In the genomic region with DNA sequence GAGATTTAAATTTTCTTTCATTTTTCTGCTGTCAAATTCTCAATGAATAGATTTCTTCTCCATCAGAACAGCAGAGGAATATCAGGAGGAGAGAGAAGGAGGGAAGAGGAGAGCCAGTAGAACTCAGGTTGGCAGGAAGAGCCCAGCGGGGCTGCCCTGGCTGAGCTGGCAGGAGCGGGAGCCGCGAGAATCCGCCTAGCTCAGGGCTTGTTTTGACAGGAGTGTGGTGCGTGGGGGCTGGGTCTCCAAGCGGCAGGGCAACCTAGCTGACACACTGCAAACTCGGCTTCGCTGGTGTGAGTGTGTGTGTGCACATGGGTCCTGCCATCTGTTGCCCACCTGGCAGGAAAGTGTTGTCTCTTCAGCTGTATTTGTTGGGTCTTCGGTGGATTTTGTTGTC, we compare ENCODE assay signal across 1 cellular context.
TF ChIP-seq lines count a peak whose summit lies in the region.

No MANE protein-coding gene starts in this region.

TF ChIP-seq in HepG2, 621 proteins besides CTCF, POLR2A, EP300 and RAD21 (continues in another document):
- TF ChIP-seq BRD4 (CRISPR knock-in tag; IDR thresholded peaks at IDR 0.05) = no peak
- 0 out of 2 replicates have a peak, but pooled peaks have one; percentile 30 for TF ChIP-seq RXRA (CRISPR knock-in tag; IDR thresholded peaks at IDR 0.05)
- TF ChIP-seq, protein P1, sequence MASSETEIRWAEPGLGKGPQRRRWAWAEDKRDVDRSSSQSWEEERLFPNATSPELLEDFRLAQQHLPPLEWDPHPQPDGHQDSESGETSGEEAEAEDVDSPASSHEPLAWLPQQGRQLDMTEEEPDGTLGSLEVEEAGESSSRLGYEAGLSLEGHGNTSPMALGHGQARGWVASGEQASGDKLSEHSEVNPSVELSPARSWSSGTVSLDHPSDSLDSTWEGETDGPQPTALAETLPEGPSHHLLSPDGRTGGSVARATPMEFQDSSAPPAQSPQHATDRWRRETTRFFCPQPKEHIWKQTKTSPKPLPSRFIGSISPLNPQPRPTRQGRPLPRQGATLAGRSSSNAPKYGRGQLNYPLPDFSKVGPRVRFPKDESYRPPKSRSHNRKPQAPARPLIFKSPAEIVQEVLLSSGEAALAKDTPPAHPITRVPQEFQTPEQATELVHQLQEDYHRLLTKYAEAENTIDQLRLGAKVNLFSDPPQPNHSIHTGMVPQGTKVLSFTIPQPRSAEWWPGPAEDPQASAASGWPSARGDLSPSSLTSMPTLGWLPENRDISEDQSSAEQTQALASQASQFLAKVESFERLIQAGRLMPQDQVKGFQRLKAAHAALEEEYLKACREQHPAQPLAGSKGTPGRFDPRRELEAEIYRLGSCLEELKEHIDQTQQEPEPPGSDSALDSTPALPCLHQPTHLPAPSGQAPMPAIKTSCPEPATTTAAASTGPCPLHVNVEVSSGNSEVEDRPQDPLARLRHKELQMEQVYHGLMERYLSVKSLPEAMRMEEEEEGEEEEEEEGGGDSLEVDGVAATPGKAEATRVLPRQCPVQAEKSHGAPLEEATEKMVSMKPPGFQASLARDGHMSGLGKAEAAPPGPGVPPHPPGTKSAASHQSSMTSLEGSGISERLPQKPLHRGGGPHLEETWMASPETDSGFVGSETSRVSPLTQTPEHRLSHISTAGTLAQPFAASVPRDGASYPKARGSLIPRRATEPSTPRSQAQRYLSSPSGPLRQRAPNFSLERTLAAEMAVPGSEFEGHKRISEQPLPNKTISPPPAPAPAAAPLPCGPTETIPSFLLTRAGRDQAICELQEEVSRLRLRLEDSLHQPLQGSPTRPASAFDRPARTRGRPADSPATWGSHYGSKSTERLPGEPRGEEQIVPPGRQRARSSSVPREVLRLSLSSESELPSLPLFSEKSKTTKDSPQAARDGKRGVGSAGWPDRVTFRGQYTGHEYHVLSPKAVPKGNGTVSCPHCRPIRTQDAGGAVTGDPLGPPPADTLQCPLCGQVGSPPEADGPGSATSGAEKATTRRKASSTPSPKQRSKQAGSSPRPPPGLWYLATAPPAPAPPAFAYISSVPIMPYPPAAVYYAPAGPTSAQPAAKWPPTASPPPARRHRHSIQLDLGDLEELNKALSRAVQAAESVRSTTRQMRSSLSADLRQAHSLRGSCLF (CRISPR knock-in tag; IDR thresholded peaks at IDR 0.05; ENCODE audit: borderline replicate concordance) = no peak
- TF ChIP-seq ZMYM3 (CRISPR knock-in tag; IDR thresholded peaks at IDR 0.05) = no peak
- TF ChIP-seq SOX6 (IDR thresholded peaks at IDR 0.05) = no peak
- no peak for TF ChIP-seq SOX6 (CRISPR knock-in tag; IDR thresholded peaks at IDR 0.05)
- no peak for TF ChIP-seq ZNF275 (CRISPR knock-in tag; IDR thresholded peaks at IDR 0.05; ENCODE audit: borderline replicate concordance)
- TF ChIP-seq, protein P2, sequence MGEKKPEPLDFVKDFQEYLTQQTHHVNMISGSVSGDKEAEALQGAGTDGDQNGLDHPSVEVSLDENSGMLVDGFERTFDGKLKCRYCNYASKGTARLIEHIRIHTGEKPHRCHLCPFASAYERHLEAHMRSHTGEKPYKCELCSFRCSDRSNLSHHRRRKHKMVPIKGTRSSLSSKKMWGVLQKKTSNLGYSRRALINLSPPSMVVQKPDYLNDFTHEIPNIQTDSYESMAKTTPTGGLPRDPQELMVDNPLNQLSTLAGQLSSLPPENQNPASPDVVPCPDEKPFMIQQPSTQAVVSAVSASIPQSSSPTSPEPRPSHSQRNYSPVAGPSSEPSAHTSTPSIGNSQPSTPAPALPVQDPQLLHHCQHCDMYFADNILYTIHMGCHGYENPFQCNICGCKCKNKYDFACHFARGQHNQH (CRISPR knock-in tag; IDR thresholded peaks at IDR 0.05) = no peak
- TF ChIP-seq ZNF776 (CRISPR knock-in tag; IDR thresholded peaks at IDR 0.05) = no peak
- TF ChIP-seq ZNF891 (CRISPR knock-in tag; IDR thresholded peaks at IDR 0.05) = no peak
- 0 out of 2 replicates have a peak, but pooled peaks have one; percentile 55 for TF ChIP-seq HNRNPL (IDR thresholded peaks at IDR 0.05; ENCODE audit: low read depth, low read length)
- TF ChIP-seq ZNF44 (CRISPR knock-in tag; IDR thresholded peaks at IDR 0.05) = no peak
- peak; percentile 12; the same call in 1 of the 2 replicates for TF ChIP-seq ZNF768 (CRISPR knock-in tag; IDR thresholded peaks at IDR 0.05)
- TF ChIP-seq ARNT2 (CRISPR knock-in tag; IDR thresholded peaks at IDR 0.05; ENCODE audit: low read depth) = no peak
- TF ChIP-seq, protein P3, sequence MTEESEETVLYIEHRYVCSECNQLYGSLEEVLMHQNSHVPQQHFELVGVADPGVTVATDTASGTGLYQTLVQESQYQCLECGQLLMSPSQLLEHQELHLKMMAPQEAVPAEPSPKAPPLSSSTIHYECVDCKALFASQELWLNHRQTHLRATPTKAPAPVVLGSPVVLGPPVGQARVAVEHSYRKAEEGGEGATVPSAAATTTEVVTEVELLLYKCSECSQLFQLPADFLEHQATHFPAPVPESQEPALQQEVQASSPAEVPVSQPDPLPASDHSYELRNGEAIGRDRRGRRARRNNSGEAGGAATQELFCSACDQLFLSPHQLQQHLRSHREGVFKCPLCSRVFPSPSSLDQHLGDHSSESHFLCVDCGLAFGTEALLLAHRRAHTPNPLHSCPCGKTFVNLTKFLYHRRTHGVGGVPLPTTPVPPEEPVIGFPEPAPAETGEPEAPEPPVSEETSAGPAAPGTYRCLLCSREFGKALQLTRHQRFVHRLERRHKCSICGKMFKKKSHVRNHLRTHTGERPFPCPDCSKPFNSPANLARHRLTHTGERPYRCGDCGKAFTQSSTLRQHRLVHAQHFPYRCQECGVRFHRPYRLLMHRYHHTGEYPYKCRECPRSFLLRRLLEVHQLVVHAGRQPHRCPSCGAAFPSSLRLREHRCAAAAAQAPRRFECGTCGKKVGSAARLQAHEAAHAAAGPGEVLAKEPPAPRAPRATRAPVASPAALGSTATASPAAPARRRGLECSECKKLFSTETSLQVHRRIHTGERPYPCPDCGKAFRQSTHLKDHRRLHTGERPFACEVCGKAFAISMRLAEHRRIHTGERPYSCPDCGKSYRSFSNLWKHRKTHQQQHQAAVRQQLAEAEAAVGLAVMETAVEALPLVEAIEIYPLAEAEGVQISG (CRISPR knock-in tag; IDR thresholded peaks at IDR 0.05) = no peak
- no peak for TF ChIP-seq ZNF674 (CRISPR knock-in tag; IDR thresholded peaks at IDR 0.05; ENCODE audit: low read depth)
- TF ChIP-seq ZNF564 (CRISPR knock-in tag; IDR thresholded peaks at IDR 0.05) = no peak
- TF ChIP-seq, protein P4, sequence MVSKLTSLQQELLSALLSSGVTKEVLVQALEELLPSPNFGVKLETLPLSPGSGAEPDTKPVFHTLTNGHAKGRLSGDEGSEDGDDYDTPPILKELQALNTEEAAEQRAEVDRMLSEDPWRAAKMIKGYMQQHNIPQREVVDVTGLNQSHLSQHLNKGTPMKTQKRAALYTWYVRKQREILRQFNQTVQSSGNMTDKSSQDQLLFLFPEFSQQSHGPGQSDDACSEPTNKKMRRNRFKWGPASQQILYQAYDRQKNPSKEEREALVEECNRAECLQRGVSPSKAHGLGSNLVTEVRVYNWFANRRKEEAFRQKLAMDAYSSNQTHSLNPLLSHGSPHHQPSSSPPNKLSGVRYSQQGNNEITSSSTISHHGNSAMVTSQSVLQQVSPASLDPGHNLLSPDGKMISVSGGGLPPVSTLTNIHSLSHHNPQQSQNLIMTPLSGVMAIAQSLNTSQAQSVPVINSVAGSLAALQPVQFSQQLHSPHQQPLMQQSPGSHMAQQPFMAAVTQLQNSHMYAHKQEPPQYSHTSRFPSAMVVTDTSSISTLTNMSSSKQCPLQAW (CRISPR knock-in tag; IDR thresholded peaks at IDR 0.05) = no peak
- no peak for TF ChIP-seq ERF (CRISPR knock-in tag; IDR thresholded peaks at IDR 0.05)
- TF ChIP-seq ELF1 (CRISPR knock-in tag; IDR thresholded peaks at IDR 0.05) = no peak
- no peak for TF ChIP-seq ARNT (IDR thresholded peaks at IDR 0.05)
- TF ChIP-seq NFRKB (IDR thresholded peaks at IDR 0.05) = no peak
- TF ChIP-seq ZNF484 (CRISPR knock-in tag; IDR thresholded peaks at IDR 0.05; ENCODE audit: borderline replicate concordance, low read depth) = no peak
- TF ChIP-seq, protein P5, sequence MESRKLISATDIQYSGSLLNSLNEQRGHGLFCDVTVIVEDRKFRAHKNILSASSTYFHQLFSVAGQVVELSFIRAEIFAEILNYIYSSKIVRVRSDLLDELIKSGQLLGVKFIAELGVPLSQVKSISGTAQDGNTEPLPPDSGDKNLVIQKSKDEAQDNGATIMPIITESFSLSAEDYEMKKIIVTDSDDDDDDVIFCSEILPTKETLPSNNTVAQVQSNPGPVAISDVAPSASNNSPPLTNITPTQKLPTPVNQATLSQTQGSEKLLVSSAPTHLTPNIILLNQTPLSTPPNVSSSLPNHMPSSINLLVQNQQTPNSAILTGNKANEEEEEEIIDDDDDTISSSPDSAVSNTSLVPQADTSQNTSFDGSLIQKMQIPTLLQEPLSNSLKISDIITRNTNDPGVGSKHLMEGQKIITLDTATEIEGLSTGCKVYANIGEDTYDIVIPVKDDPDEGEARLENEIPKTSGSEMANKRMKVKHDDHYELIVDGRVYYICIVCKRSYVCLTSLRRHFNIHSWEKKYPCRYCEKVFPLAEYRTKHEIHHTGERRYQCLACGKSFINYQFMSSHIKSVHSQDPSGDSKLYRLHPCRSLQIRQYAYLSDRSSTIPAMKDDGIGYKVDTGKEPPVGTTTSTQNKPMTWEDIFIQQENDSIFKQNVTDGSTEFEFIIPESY (CRISPR knock-in tag; IDR thresholded peaks at IDR 0.05) = peak; percentile 78
- TF ChIP-seq ZFYVE20 (CRISPR knock-in tag; IDR thresholded peaks at IDR 0.05; ENCODE audit: borderline replicate concordance, low read depth) = no peak
- no peak for TF ChIP-seq DZIP1 (CRISPR knock-in tag; IDR thresholded peaks at IDR 0.05)
- no peak for TF ChIP-seq HCFC1 (IDR thresholded peaks at IDR 0.05; ENCODE audit: low read depth, low read length)
- TF ChIP-seq KAT7 (CRISPR knock-in tag; IDR thresholded peaks at IDR 0.05; ENCODE audit: borderline replicate concordance) = no peak
- TF ChIP-seq, protein P6, sequence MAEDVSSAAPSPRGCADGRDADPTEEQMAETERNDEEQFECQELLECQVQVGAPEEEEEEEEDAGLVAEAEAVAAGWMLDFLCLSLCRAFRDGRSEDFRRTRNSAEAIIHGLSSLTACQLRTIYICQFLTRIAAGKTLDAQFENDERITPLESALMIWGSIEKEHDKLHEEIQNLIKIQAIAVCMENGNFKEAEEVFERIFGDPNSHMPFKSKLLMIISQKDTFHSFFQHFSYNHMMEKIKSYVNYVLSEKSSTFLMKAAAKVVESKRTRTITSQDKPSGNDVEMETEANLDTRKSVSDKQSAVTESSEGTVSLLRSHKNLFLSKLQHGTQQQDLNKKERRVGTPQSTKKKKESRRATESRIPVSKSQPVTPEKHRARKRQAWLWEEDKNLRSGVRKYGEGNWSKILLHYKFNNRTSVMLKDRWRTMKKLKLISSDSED (CRISPR knock-in tag; IDR thresholded peaks at IDR 0.05) = no peak
- no peak for TF ChIP-seq ZNF253 (CRISPR knock-in tag; IDR thresholded peaks at IDR 0.05; ENCODE audit: borderline replicate concordance)
- TF ChIP-seq, protein P7, sequence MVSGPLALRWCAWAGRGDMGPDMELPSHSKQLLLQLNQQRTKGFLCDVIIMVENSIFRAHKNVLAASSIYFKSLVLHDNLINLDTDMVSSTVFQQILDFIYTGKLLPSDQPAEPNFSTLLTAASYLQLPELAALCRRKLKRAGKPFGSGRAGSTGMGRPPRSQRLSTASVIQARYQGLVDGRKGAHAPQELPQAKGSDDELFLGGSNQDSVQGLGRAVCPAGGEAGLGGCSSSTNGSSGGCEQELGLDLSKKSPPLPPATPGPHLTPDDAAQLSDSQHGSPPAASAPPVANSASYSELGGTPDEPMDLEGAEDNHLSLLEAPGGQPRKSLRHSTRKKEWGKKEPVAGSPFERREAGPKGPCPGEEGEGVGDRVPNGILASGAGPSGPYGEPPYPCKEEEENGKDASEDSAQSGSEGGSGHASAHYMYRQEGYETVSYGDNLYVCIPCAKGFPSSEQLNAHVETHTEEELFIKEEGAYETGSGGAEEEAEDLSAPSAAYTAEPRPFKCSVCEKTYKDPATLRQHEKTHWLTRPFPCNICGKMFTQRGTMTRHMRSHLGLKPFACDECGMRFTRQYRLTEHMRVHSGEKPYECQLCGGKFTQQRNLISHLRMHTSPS (CRISPR knock-in tag; IDR thresholded peaks at IDR 0.05; ENCODE audit: low read depth) = 0 out of 2 replicates have a peak, but pooled peaks have one; percentile 34
- 0 out of 2 replicates have a peak, but pooled peaks have one; percentile 34 for TF ChIP-seq KDM2A (CRISPR knock-in tag; IDR thresholded peaks at IDR 0.05; ENCODE audit: borderline replicate concordance, low read depth)
- no peak for TF ChIP-seq BCL3 (CRISPR knock-in tag; IDR thresholded peaks at IDR 0.05)
- no peak for TF ChIP-seq SP4 (CRISPR knock-in tag; IDR thresholded peaks at IDR 0.05)
